In genomic region chr5:176533390-176533789, GRCh38 we compare ENCODE assay signal across 8 cellular contexts. TPM values are rescaled to one million over a fixed set of nuclear protein-coding genes. Genes with fewer than 3 reads are reported as not detected.
DNase-seq lines count a peak whose midpoint lies in the region; ATAC-seq and TF ChIP-seq lines count a peak whose summit lies in the region.

No MANE protein-coding gene starts in this region.

- H3K4me2 ChIP-seq in DND-41 (ENCODE audit: insufficient read depth, low read length) (peak overlapping the region; percentile 65), parathyroid adenoma (ENCODE audit: low read length) (peak overlapping the region; percentile 3)

- H3K36me3 Mint-ChIP-seq in endodermal cell (ENCODE audit: low read depth) = peaks cover 34% of the 10 kb centered on the region

- H2AFZ ChIP-seq in DND-41 (ENCODE audit: low read depth, low read length) = no peak overlapping the region
- H2AFZ ChIP-seq in parathyroid adenoma = no peak overlapping the region

- H3K9me3 Mint-ChIP-seq in endodermal cell = no peaks in the 10 kb centered on the region

- peaks cover 62% of the 10 kb centered on the region for H3K36me3 ChIP-seq in DND-41 (ENCODE audit: insufficient read depth, low read length)
- H3K36me3 ChIP-seq in Panc1 (ENCODE audit: control insufficient read depth, insufficient read depth, low read length) = peaks cover 10% of the 10 kb centered on the region
- peaks cover 49% of the 10 kb centered on the region for H3K36me3 ChIP-seq in endodermal cell (ENCODE audit: control insufficient read depth, insufficient read depth, low read length)
- H3K36me3 ChIP-seq in parathyroid adenoma (ENCODE audit: control insufficient read depth, insufficient read depth, low read length) = no peaks in the 10 kb centered on the region

- H3K27ac Mint-ChIP-seq in endodermal cell = peak overlapping the region; percentile 75

- WGBS in endodermal cell (ENCODE audit: insufficient coverage in 1 of 2, insufficient read length in 1 of 2), 2 experiments = 93 to 96% methylated on average over 8 of the region's 8 CpGs

- H3K9ac ChIP-seq in DND-41 (ENCODE audit: low read depth, low read length) (peak overlapping the region; percentile 98), endodermal cell (ENCODE audit: extremely low read depth, low read length, poor library complexity, severe bottlenecking) (no peak overlapping the region), parathyroid adenoma (no peak overlapping the region)

- DNase-seq in DND-41 = peak; percentile 82
- no peak for DNase-seq in Panc1 (ENCODE audit: low read depth, low spot score)
- no peak for DNase-seq in endodermal cell
- DNase-seq in islet precursor cell = no peak
- DNase-seq in NCI-H748 treated with DMSO at 0.1 percent for 48 hours (lab: John Stamatoyannopoulos, UW) = no peak

- intact Hi-C loops in Panc1 (cut with micrococcal nuclease; ENCODE audit: unreplicated experiment) = no loop called here

- peaks cover 59% of the 10 kb centered on the region for H3K79me2 ChIP-seq in DND-41 (ENCODE audit: insufficient read depth, low read length)
- H3K79me2 ChIP-seq in parathyroid adenoma = peaks cover 14% of the 10 kb centered on the region

- peaks cover 59% of the 10 kb centered on the region for H4K20me1 ChIP-seq in DND-41 (ENCODE audit: insufficient read depth, low read length)

- CTCF ChIA-PET in Panc1 (lab: Charles Lee) = no interaction called here

- H3K4me1 ChIP-seq in DND-41 (ENCODE audit: insufficient read depth, low read length) = peaks cover 47% of the 10 kb centered on the region
- peaks cover 48% of the 10 kb centered on the region for H3K4me1 ChIP-seq in Panc1 (ENCODE audit: control insufficient read depth, insufficient read depth, low read length)
- H3K4me1 ChIP-seq in endodermal cell (ENCODE audit: control insufficient read depth, insufficient read depth, low read length) = peaks cover 10% of the 10 kb centered on the region
- peaks cover 24% of the 10 kb centered on the region for H3K4me1 ChIP-seq in parathyroid adenoma

- H3K27me3 ChIP-seq in DND-41 (ENCODE audit: insufficient read depth, low read length, poor library complexity) (no peaks in the 10 kb centered on the region), Panc1 (ENCODE audit: control insufficient read depth, insufficient read depth, low read length) (no peaks in the 10 kb centered on the region), endodermal cell (ENCODE audit: control insufficient read depth, insufficient read depth, low read length, poor library complexity, severe bottlenecking) (no peaks in the 10 kb centered on the region), parathyroid adenoma (ENCODE audit: control insufficient read depth, insufficient read depth, low read length) (no peaks in the 10 kb centered on the region)

- POLR2A ChIA-PET in Panc1 (lab: Charles Lee) = no interaction called here

- H3K27ac ChIP-seq in DND-41 (ENCODE audit: low read length) (peak overlapping the region; percentile 87), Panc1 (ENCODE audit: low read length) (peak overlapping the region; percentile 99), endodermal cell (ENCODE audit: low read depth, low read length) (no peak overlapping the region), parathyroid adenoma (peak overlapping the region; percentile 32)

- no peak overlapping the region for H3K4me3 Mint-ChIP-seq in endodermal cell

- TF ChIP-seq CTCF in DND-41 (IDR thresholded peaks at IDR 0.05; ENCODE audit: borderline replicate concordance, extremely low read depth, low read length, poor library complexity, severe bottlenecking) (no peak), Panc1 (IDR thresholded peaks at IDR 0.05) (no peak), endodermal cell (conservative IDR thresholded peaks at IDR 0.05) (no peak), parathyroid adenoma (IDR thresholded peaks at IDR 0.05) (no peak)

- H3K4me1 Mint-ChIP-seq in endodermal cell = peaks cover 14% of the 10 kb centered on the region

- ATAC-seq in DND-41 (ENCODE audit: insufficient read depth, low read depth) (no peak), Panc1 (no peak), GM19328 (IDR thresholded peaks at IDR 0.05; ENCODE audit: unreplicated experiment) (no peak), GM18907 (IDR thresholded peaks at IDR 0.05; ENCODE audit: unreplicated experiment) (no peak)

- in situ Hi-C loops in Panc1 (cut with HindIII; ENCODE audit: low pct_unique_long_range_greater_than_20kb, low sequenced_read_pairs) = no loop called here

- H3K4me3 ChIP-seq in DND-41 (ENCODE audit: low read depth in 1 of 2, low read length in 2 of 2) (peak overlapping the region in 1 of 2 experiments; percentile 62; a peak in 3 of 4 replicates), Panc1 (ENCODE audit: low read depth in 2 of 2, low read length in 2 of 2) (no peak overlapping the region; a peak in 1 of 4 replicates), endodermal cell (ENCODE audit: low read length) (no peak overlapping the region), parathyroid adenoma (ENCODE audit: low read depth, low read length) (no peak overlapping the region)

- H3K9me3 ChIP-seq in DND-41 (ENCODE audit: insufficient read depth, low read length, severe bottlenecking) (no peaks in the 10 kb centered on the region), Panc1 (ENCODE audit: control insufficient read depth, insufficient read depth, low read depth, low read length) (no peaks in the 10 kb centered on the region), endodermal cell (ENCODE audit: control insufficient read depth, low read length) (no peaks in the 10 kb centered on the region), parathyroid adenoma (ENCODE audit: control insufficient read depth, low read length) (no peaks in the 10 kb centered on the region)

- H3K27me3 Mint-ChIP-seq in endodermal cell (ENCODE audit: insufficient read depth) = no peaks in the 10 kb centered on the region

- BruUV-seq in Panc1 (replicated peaks; lab: Mats Ljungman, UMichigan) = no TSS peak

RNA-seq across cellular contexts. Expression of gene RNF44, which starts 3.8 kb away (rescaled TPM):
- total RNA-seq in Panc1 (2021; ENCODE audit: unreplicated experiment) (113 TPM), endodermal cell (100 to 1,000 TPM; 150 to 173 TPM)
- 100 TPM for polyA plus RNA-seq in Panc1 (2012; ENCODE audit: insufficient read length)
- polyA plus RNA-seq in endodermal cell (2013, experiment 1 of 2) = 123 TPM
- 111 TPM for polyA plus RNA-seq in endodermal cell (2013, experiment 2 of 2)

RNA-seq across cellular contexts. Expression of gene CDHR2, which starts 15.8 kb away (rescaled TPM):
- total RNA-seq in Panc1 (2021; ENCODE audit: unreplicated experiment) (0.72 TPM), endodermal cell (under 1 TPM; 0.37 to 0.89 TPM)
- polyA plus RNA-seq in Panc1 (2012; ENCODE audit: insufficient read length) = 1.8 TPM
- not detected for polyA plus RNA-seq in endodermal cell (2013, experiment 1 of 2)
- polyA plus RNA-seq in endodermal cell (2013, experiment 2 of 2) = not detected
